ENCODE assay signal across 28 cellular contexts in the genomic region with DNA sequence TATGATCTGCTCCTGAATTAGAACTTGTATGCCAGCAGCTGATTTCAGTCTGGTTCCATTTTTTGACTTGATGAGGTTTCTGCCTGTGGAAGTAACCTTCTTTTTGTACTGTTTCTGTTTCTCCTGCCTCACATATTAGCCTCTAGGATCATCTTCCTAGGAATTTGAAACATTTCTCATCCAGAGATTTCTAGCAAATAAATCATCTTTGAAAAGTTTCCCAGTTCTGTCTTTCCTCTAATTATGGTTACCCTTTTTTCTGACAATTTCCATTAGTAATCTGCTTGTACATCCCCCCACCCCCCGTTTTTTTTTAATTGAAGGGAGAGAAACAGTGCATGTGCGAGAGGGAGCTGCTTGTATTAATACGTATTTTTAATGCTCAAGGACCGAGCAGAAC.
"Had no signal": no experiment of that assay in that cellular context is flagged by ENCODE, and none has a peak within 500 bp of the region (broad histone marks: within the 10 kb centered on the region; RNA-seq: fewer than 3 reads in every experiment).

No MANE protein-coding gene starts in this region.

- H3K27me3 ChIP-seq: body of pancreas, breast epithelium, Peyer's patch had no signal

- H3K9me3 ChIP-seq: body of pancreas, breast epithelium, Peyer's patch had no signal

- H3K4me3 Mint-ChIP-seq: activated CD4-positive, alpha-beta T cell treated with anti-CD3 and anti-CD28 coated beads for 36 hours; activated CD4-positive, alpha-beta T cell treated with anti-CD3 and anti-CD28 coated beads, Interleukin-2, amount 10 ng/mL, durations not matched to agents 7 days and 5 days; activated CD8-positive, alpha-beta T cell treated with anti-CD3 and anti-CD28 coated beads, Interleukin-2, amount 10 ng/mL, durations not matched to agents 7 days and 5 days; activated naive CD4-positive, alpha-beta T cell treated with anti-CD3 and anti-CD28 coated beads, Interleukin-2, amount 10 ng/mL, durations not matched to agents 7 days and 5 days; activated naive CD8-positive, alpha-beta T cell treated with anti-CD3 and anti-CD28 coated beads for 36 hours; activated T-cell treated with anti-CD3 and anti-CD28 coated beads, Interleukin-2, amount 50 U/mL, for 24 hours had no signal

- H3K4me3 ChIP-seq: body of pancreas, breast epithelium, Peyer's patch had no signal

- H3K9ac ChIP-seq: KMS-11 had no signal

- H3K36me3 ChIP-seq: breast epithelium had no signal

- ATAC-seq: activated CD4-positive, alpha-beta T cell treated with anti-CD3 and anti-CD28 coated beads for 36 hours; activated CD8-positive, alpha-beta T cell treated with anti-CD3 and anti-CD28 coated beads, Interleukin-2, amount 10 ng/mL, durations not matched to agents 7 days and 5 days; body of pancreas; PC-3 had no signal

- DNase-seq: activated CD4-positive, alpha-beta T cell treated with anti-CD3 and anti-CD28 coated beads for 36 hours; activated CD4-positive, alpha-beta T cell treated with anti-CD3 and anti-CD28 coated beads, Interleukin-2, amount 10 ng/mL, durations not matched to agents 7 days and 5 days; activated CD4-positive, alpha-beta T cell treated with anti-CD3 and anti-CD28 coated beads, Interleukin-2, amount 50 U/mL, for 48 hours; activated CD8-positive, alpha-beta T cell treated with anti-CD3 and anti-CD28 coated beads, Interleukin-2, amount 10 ng/mL, durations not matched to agents 7 days and 5 days; activated gamma-delta T cell treated with Interleukin-2 at 50 U/mL for 16 hours; activated naive CD4-positive, alpha-beta T cell treated with anti-CD3 and anti-CD28 coated beads, Interleukin-2, amount 10 ng/mL, durations not matched to agents 7 days and 5 days; activated naive CD8-positive, alpha-beta T cell treated with anti-CD3 and anti-CD28 coated beads for 36 hours; activated T-cell treated with anti-CD3 and anti-CD28 coated beads, Interleukin-2, amount 50 U/mL, for 24 hours; amniotic stem cell; aorta; body of pancreas; cerebellar nuclear complex; MM.1S; MV-4-11; NCI-H1092; NCI-H1436 treated with DMSO at 0.1 percent for 48 hours; NCI-H1694 treated with DMSO at 0.1 percent for 48 hours; NCI-H2029; NCI-H345; NCI-H524 treated with DMSO at 0.1 percent for 48 hours; NK-92 treated with Interleukin-12 subunit alpha and Interleukin-12 subunit beta, amount 100 ng/mL, for 24 hours; PC-3; Peyer's patch; RPMI8226; SIG-M5; T1000 had no signal

- H3K27me3 Mint-ChIP-seq: activated CD4-positive, alpha-beta T cell treated with anti-CD3 and anti-CD28 coated beads for 36 hours; activated CD4-positive, alpha-beta T cell treated with anti-CD3 and anti-CD28 coated beads, Interleukin-2, amount 10 ng/mL, durations not matched to agents 7 days and 5 days; activated naive CD4-positive, alpha-beta T cell treated with anti-CD3 and anti-CD28 coated beads, Interleukin-2, amount 10 ng/mL, durations not matched to agents 7 days and 5 days; activated naive CD8-positive, alpha-beta T cell treated with anti-CD3 and anti-CD28 coated beads for 36 hours; activated T-cell treated with anti-CD3 and anti-CD28 coated beads, Interleukin-2, amount 50 U/mL, for 24 hours had no signal

- H3K9me3 Mint-ChIP-seq: activated CD4-positive, alpha-beta T cell treated with anti-CD3 and anti-CD28 coated beads, Interleukin-2, amount 10 ng/mL, durations not matched to agents 7 days and 5 days; activated naive CD4-positive, alpha-beta T cell treated with anti-CD3 and anti-CD28 coated beads, Interleukin-2, amount 10 ng/mL, durations not matched to agents 7 days and 5 days; activated naive CD8-positive, alpha-beta T cell treated with anti-CD3 and anti-CD28 coated beads for 36 hours; activated T-cell treated with anti-CD3 and anti-CD28 coated beads, Interleukin-2, amount 50 U/mL, for 24 hours had no signal

- H3K27ac ChIP-seq: body of pancreas, breast epithelium, KMS-11, Peyer's patch had no signal

- H3K27ac Mint-ChIP-seq: activated CD4-positive, alpha-beta T cell treated with anti-CD3 and anti-CD28 coated beads for 36 hours; activated CD4-positive, alpha-beta T cell treated with anti-CD3 and anti-CD28 coated beads, Interleukin-2, amount 10 ng/mL, durations not matched to agents 7 days and 5 days; activated CD8-positive, alpha-beta T cell treated with anti-CD3 and anti-CD28 coated beads, Interleukin-2, amount 10 ng/mL, durations not matched to agents 7 days and 5 days; activated naive CD4-positive, alpha-beta T cell treated with anti-CD3 and anti-CD28 coated beads, Interleukin-2, amount 10 ng/mL, durations not matched to agents 7 days and 5 days; activated naive CD8-positive, alpha-beta T cell treated with anti-CD3 and anti-CD28 coated beads for 36 hours; activated T-cell treated with anti-CD3 and anti-CD28 coated beads, Interleukin-2, amount 50 U/mL, for 24 hours had no signal

- H3K4me1 ChIP-seq: breast epithelium, Peyer's patch had no signal

- H3K4me2 ChIP-seq: KMS-11 had no signal
